ENCODE assay signal across 29 cellular contexts in the genomic region with DNA sequence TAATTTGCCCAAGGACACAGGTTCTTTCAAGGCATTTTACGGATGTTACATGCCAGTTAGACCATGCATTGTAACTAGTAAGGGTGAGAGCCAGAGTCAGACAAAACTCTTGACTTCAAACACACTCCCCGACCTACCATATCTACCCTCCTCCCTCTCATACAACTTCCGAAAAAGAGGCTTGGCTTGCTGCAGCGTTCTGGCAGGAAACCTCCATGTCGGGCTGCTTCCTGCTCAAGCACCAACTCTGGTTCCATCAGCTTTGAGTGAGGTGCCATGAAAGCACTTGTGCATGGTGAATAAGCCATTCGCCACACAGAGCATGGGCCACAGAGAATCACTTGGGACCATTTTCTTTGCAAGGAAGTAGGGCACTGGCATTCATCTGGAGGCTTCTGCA. TPM values are rescaled to one million over a fixed set of nuclear protein-coding genes. Genes with fewer than 3 reads are reported as not detected.
"Had no signal": no experiment of that assay in that cellular context is flagged by ENCODE, and none has a peak within 500 bp of the region (broad histone marks: within the 10 kb centered on the region; RNA-seq: fewer than 3 reads in every experiment).

No MANE protein-coding gene starts in this region.

- H3K9me3 Mint-ChIP-seq: activated CD4-positive, alpha-beta memory T cell treated with anti-CD3 and anti-CD28 coated beads, Interleukin-2, amount 10 ng/mL, durations not matched to agents 7 days and 5 days; activated CD4-positive, alpha-beta T cell treated with anti-CD3 and anti-CD28 coated beads, Interleukin-2, amount 10 ng/mL, durations not matched to agents 7 days and 5 days; activated T-helper 2 cell treated with anti-CD3 and anti-CD28 coated beads, Interferon-gamma antibody, Interleukin-2, Interleukin-4, amounts not matched to agents 10 μg/mL and 5 μg/mL and 100 μg/mL, durations not matched to agents 14 hours and 24 hours and 36 hours; central memory CD8-positive, alpha-beta T cell; natural killer cell treated with Interleukin-12 subunit alpha and Interleukin-12 subunit beta and Interleukin-15 and Interleukin-18, amount 100 ng/mL, for 72 hours had no signal

- H3K36me3 Mint-ChIP-seq: activated naive CD8-positive, alpha-beta T cell; natural killer cell treated with Interleukin-12 subunit alpha and Interleukin-12 subunit beta and Interleukin-15 and Interleukin-18, amount 100 ng/mL, for 72 hours; WTC11 had no signal

- H3K27me3 ChIP-seq: esophagus muscularis mucosa, right lobe of liver, tibial nerve had no signal

- H3K9me3 ChIP-seq: neutrophil, right lobe of liver had no signal

- H3K36me3 ChIP-seq: esophagus muscularis mucosa, left ventricle myocardium inferior, neutrophil, right lobe of liver, tibial nerve had no signal

- DNase-seq: activated CD4-positive, alpha-beta memory T cell treated with anti-CD3 and anti-CD28 coated beads, Interleukin-2, amount 10 ng/mL, durations not matched to agents 7 days and 5 days; activated CD4-positive, alpha-beta T cell treated with anti-CD3 and anti-CD28 coated beads for 1 hour; activated CD4-positive, alpha-beta T cell treated with anti-CD3 and anti-CD28 coated beads, Interleukin-2, amount 10 ng/mL, durations not matched to agents 7 days and 5 days; activated naive CD4-positive, alpha-beta T cell treated with Interleukin-2 at 50 U/mL for 16 hours; activated T-cell treated with anti-CD3 and anti-CD28 coated beads, Interleukin-2, amount 50 U/mL, for 48 hours; anterior cingulate cortex; left ventricle myocardium inferior; mesendoderm; right lobe of liver; stimulated activated CD4-positive, alpha-beta T cell treated with anti-CD3 and anti-CD28 coated beads, Interleukin-2, amount 100 ng/mL, for 48 hours; stimulated activated naive CD4-positive, alpha-beta T cell treated with Interleukin-2 at 50 U/mL for 16 hours; T1000 had no signal

- FAIRE-seq: bronchial epithelial cell, frontal cortex, islet of Langerhans had no signal

- H3K4me3 Mint-ChIP-seq: activated CD4-positive, alpha-beta memory T cell treated with anti-CD3 and anti-CD28 coated beads, Interleukin-2, amount 10 ng/mL, durations not matched to agents 7 days and 5 days; activated CD4-positive, alpha-beta T cell treated with anti-CD3 and anti-CD28 coated beads, Interleukin-2, amount 10 ng/mL, durations not matched to agents 7 days and 5 days; activated naive CD8-positive, alpha-beta T cell; central memory CD8-positive, alpha-beta T cell; dendritic cell treated with granulocyte-macrophage colony-stimulating factor and Interleukin-4, amounts not matched to agents 40 ng/mL and 50 ng/mL, for 4 days; natural killer cell treated with Interleukin-12 subunit alpha and Interleukin-12 subunit beta and Interleukin-15 and Interleukin-18, amount 100 ng/mL, for 72 hours; WTC11 had no signal

- H3K4me3 ChIP-seq: esophagus muscularis mucosa, left ventricle myocardium inferior, lung, right lobe of liver, tibial nerve had no signal

- H3K4me1 ChIP-seq: esophagus muscularis mucosa, left ventricle myocardium inferior, right lobe of liver, tibial nerve had no signal

- H3K27ac ChIP-seq: esophagus muscularis mucosa, left ventricle myocardium inferior, neutrophil, right lobe of liver, tibial nerve had no signal

- H3K4me1 Mint-ChIP-seq: activated CD4-positive, alpha-beta memory T cell treated with anti-CD3 and anti-CD28 coated beads, Interleukin-2, amount 10 ng/mL, durations not matched to agents 7 days and 5 days; activated CD4-positive, alpha-beta T cell treated with anti-CD3 and anti-CD28 coated beads, Interleukin-2, amount 10 ng/mL, durations not matched to agents 7 days and 5 days; central memory CD8-positive, alpha-beta T cell; WTC11 had no signal

- H3K27ac Mint-ChIP-seq: activated CD4-positive, alpha-beta memory T cell treated with anti-CD3 and anti-CD28 coated beads, Interleukin-2, amount 10 ng/mL, durations not matched to agents 7 days and 5 days; activated CD4-positive, alpha-beta T cell treated with anti-CD3 and anti-CD28 coated beads, Interleukin-2, amount 10 ng/mL, durations not matched to agents 7 days and 5 days; activated naive CD8-positive, alpha-beta T cell; activated T-helper 2 cell treated with anti-CD3 and anti-CD28 coated beads, Interferon-gamma antibody, Interleukin-2, Interleukin-4, amounts not matched to agents 10 μg/mL and 5 μg/mL and 100 μg/mL, durations not matched to agents 14 hours and 24 hours and 36 hours; dendritic cell treated with granulocyte-macrophage colony-stimulating factor and Interleukin-4, amounts not matched to agents 40 ng/mL and 50 ng/mL, for 4 days; natural killer cell treated with Interleukin-12 subunit alpha and Interleukin-12 subunit beta and Interleukin-15 and Interleukin-18, amount 100 ng/mL, for 72 hours; WTC11 had no signal

- ATAC-seq: natural killer cell treated with Interleukin-12 subunit alpha and Interleukin-12 subunit beta and Interleukin-15 and Interleukin-18, amount 100 ng/mL, for 72 hours; right lobe of liver; WTC11 had no signal

RNA-seq across cellular contexts. Expression of a gene that starts 53.2 kb away (rescaled TPM):
- total RNA-seq: activated CD4-positive, alpha-beta memory T cell treated with anti-CD3 and anti-CD28 coated beads, Interleukin-2, amount 10 ng/mL, durations not matched to agents 7 days and 5 days; activated CD4-positive, alpha-beta T cell treated with anti-CD3 and anti-CD28 coated beads, Interleukin-2, amount 10 ng/mL, durations not matched to agents 7 days and 5 days; activated T-helper 2 cell treated with anti-CD3 and anti-CD28 coated beads, Interferon-gamma antibody, Interleukin-2, Interleukin-4, amounts not matched to agents 10 μg/mL and 5 μg/mL and 100 μg/mL, durations not matched to agents 14 hours and 24 hours and 36 hours; bronchial epithelial cell; frontal cortex; mononuclear cell; natural killer cell treated with Interleukin-12 subunit alpha and Interleukin-12 subunit beta and Interleukin-15 and Interleukin-18, amount 100 ng/mL, for 72 hours; osteocyte; right lobe of liver; skeletal muscle tissue; temporal lobe had no signal
